ENCODE assay signal across 1 cellular context in genomic region chr1:43831866-43832654, GRCh38.
TF ChIP-seq lines count a peak whose summit lies in the region.

No MANE protein-coding gene starts in this region.

TF ChIP-seq in HepG2, 621 proteins besides CTCF, POLR2A, EP300 and RAD21 (continued from another document):
- no peak for TF ChIP-seq FUBP1 (CRISPR knock-in tag; IDR thresholded peaks at IDR 0.05; ENCODE audit: borderline replicate concordance)
- TF ChIP-seq IRF9 (CRISPR knock-in tag; IDR thresholded peaks at IDR 0.05; ENCODE audit: borderline replicate concordance) = no peak
- no peak for TF ChIP-seq ZNF670 (CRISPR knock-in tag; IDR thresholded peaks at IDR 0.05; ENCODE audit: borderline replicate concordance)
- TF ChIP-seq DNMT3B (CRISPR knock-in tag; conservative IDR thresholded peaks at IDR 0.05) = no peak
- no peak for TF ChIP-seq ZBTB14 (CRISPR knock-in tag; IDR thresholded peaks at IDR 0.05)
